In the genomic region with DNA sequence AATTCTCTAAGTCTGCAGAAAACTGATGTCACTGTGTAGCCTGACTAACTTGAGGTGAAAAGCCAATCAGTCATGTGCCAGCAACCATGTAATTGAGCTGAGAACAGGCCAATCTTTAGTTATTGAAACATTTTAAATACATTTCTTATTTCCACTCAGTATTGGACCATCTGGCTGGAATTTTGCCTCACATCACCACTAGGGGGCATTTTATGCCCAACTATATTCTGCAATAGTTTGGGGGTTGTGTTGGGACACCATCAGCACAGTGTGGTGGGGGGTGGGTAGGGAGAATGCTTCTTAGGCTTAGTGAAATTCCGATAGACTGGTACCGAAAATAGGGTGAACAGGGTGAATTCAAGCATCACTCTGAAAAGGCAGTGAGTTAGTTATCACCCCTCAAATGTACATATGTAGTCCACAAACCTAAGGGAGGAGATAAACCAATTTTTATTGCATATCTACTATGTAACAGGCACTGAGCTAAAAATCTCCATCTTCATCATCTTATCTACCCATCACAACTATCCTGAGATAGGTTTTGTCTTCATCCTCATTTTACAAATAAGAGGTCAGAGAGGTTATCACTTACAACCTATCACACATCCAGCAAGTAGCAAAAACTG, we compare ENCODE assay signal across 9 cellular contexts. TPM values are rescaled to one million over a fixed set of nuclear protein-coding genes. Genes with fewer than 3 reads are reported as not detected.
DNase-seq lines count a peak whose midpoint lies in the region; ATAC-seq, FAIRE-seq and TF ChIP-seq lines count a peak whose summit lies in the region.
"Had no signal": no experiment of that assay in that cellular context is flagged by ENCODE, and none has a peak within 500 bp of the region (broad histone marks: within the 10 kb centered on the region; RNA-seq: fewer than 3 reads in every experiment).

No MANE protein-coding gene starts in this region.

- no peaks in the 10 kb centered on the region for H3K4me1 ChIP-seq in K562 (replicated peaks in 1 of 2; ENCODE audit: control insufficient read depth in 2 of 2, insufficient read depth in 2 of 2, low read length in 2 of 2)
- H3K4me1 ChIP-seq in mucosa of descending colon (ENCODE audit: low read depth): no peaks in the 10 kb centered on the region

- TF ChIP-seq POLR2A in K562 (conservative IDR thresholded peaks at IDR 0.05): no peak

- no peak overlapping the region for H3K4me2 ChIP-seq in K562 (ENCODE audit: insufficient read depth, low read length)

- no peak overlapping the region for H3K27ac Mint-ChIP-seq in CD4-positive, alpha-beta T cell

- no peak overlapping the region for H3K4me3 Mint-ChIP-seq in CD4-positive, alpha-beta T cell

- CTCF ChIA-PET in K562 (lab: Yijun Ruan, JAX; ENCODE audit: low intra/inter-chr PET ratio): no interaction called here
- CTCF ChIA-PET in CD4-positive, alpha-beta T cell (lab: Charles Lee): no interaction called here

- no peak overlapping the region for H3K27ac ChIP-seq in K562 (ENCODE audit: extremely low read depth, low read depth, low read length)
- H3K27ac ChIP-seq in CD4-positive, alpha-beta T cell (ENCODE audit: low read depth, low read length): no peak overlapping the region

- no peak for TF ChIP-seq EP300 in K562 (IDR thresholded peaks at IDR 0.05; ENCODE audit: low read length)

- H3K9me3 ChIP-seq in K562 (replicated peaks; ENCODE audit: control insufficient read depth, insufficient read depth, low read depth, low read length): no peaks in the 10 kb centered on the region
- no peaks in the 10 kb centered on the region for H3K9me3 ChIP-seq in mucosa of descending colon
- H3K9me3 ChIP-seq in CD4-positive, alpha-beta T cell (ENCODE audit: control insufficient read depth, low read length): no peaks in the 10 kb centered on the region
- H3K9me3 ChIP-seq in MG63: no peaks in the 10 kb centered on the region

- H2AFZ ChIP-seq in K562 (ENCODE audit: low read depth, low read length): no peak overlapping the region

- TF ChIP-seq RAD21 in K562 (CRISPR knock-in tag; conservative IDR thresholded peaks at IDR 0.05 in 1 of 2, IDR thresholded peaks at IDR 0.05 in 1 of 2): peak in 1 of 2 experiments; percentile 47; a peak in 2 of 4 replicates

- no TSS peak for BruUV-seq in K562 (replicated peaks; lab: Mats Ljungman, UMichigan)

- DNase-seq in NCI-H82 (lab: John Stamatoyannopoulos, UW) (peak; percentile 62), NCI-H82 treated with DMSO at 0.1 percent for 48 hours (lab: John Stamatoyannopoulos, UW; ENCODE audit: unreplicated experiment) (no peak), K562 (ENCODE audit: extremely low read depth in 1 of 4, low spot score in 3 of 4) (peak; percentile 16 to 31 (median 21)), mucosa of descending colon (peak in 1 of 3 donors; percentile 30), MG63 (no peak)
- no peak for DNase-seq in CD4-positive, alpha-beta T cell

- ATAC-seq in GM21526 (IDR thresholded peaks at IDR 0.05; ENCODE audit: low FRiP score, unreplicated experiment): peak; percentile 63
- peak; percentile 73 for ATAC-seq in K562
- peak; percentile 28 for ATAC-seq in mucosa of descending colon
- ATAC-seq in CD4-positive, alpha-beta T cell (ENCODE audit: poor library complexity): no peak

- H3K9ac ChIP-seq in K562 (ENCODE audit: insufficient read depth in 1 of 2, low read depth in 2 of 2, low read length in 2 of 2): no peak overlapping the region

- POLR2A ChIA-PET in K562 (lab: Yijun Ruan, JAX): no interaction called here
- POLR2A ChIA-PET in CD4-positive, alpha-beta T cell (lab: Charles Lee): no interaction called here

- H3K4me1 Mint-ChIP-seq in CD4-positive, alpha-beta T cell (ENCODE audit: low read depth): no peaks in the 10 kb centered on the region

- no peaks in the 10 kb centered on the region for H3K36me3 Mint-ChIP-seq in CD4-positive, alpha-beta T cell (ENCODE audit: low read depth)

- H3K36me3 ChIP-seq in K562 (ENCODE audit: control insufficient read depth, insufficient read depth, low read length) (no peaks in the 10 kb centered on the region), mucosa of descending colon (ENCODE audit: low read depth) (no peaks in the 10 kb centered on the region), MG63 (no peaks in the 10 kb centered on the region)

- in situ Hi-C loops in K562 (cut with MboI): no loop called here

- H4K20me1 ChIP-seq in K562 (replicated peaks; ENCODE audit: control insufficient read depth, insufficient read depth, low read length): no peaks in the 10 kb centered on the region

- TF ChIP-seq CTCF in LNCAP (IDR thresholded peaks at IDR 0.05) (peak; percentile 77), K562 (IDR thresholded peaks at IDR 0.05 in 2 of 3, conservative IDR thresholded peaks at IDR 0.05 in 1 of 3; ENCODE audit: insufficient read depth in 2 of 3, low read depth in 1 of 3, low read length in 3 of 3) (peak; percentile 16 to 49 (median 44); a peak in 4 of 6 replicates), mucosa of descending colon (IDR thresholded peaks at IDR 0.05) (no peak)
- no peak for TF ChIP-seq CTCF in CD4-positive, alpha-beta T cell (IDR thresholded peaks at IDR 0.05)

- H3K79me2 ChIP-seq in K562 (ENCODE audit: control insufficient read depth, insufficient read depth, low read length): no peaks in the 10 kb centered on the region

- H3K27me3 Mint-ChIP-seq in CD4-positive, alpha-beta T cell: peaks cover 4% of the 10 kb centered on the region

- H3K9me3 Mint-ChIP-seq in CD4-positive, alpha-beta T cell: no peaks in the 10 kb centered on the region

- no peak for FAIRE-seq in K562 (lab: Jason Lieb, UNC)
- FAIRE-seq: G401.6 had no signal

- H3K27me3 ChIP-seq in K562 (ENCODE audit: control insufficient read depth in 2 of 2, insufficient read depth in 2 of 2, low read length in 2 of 2) (no peaks in the 10 kb centered on the region), MG63 (no peaks in the 10 kb centered on the region)
- H3K27me3 ChIP-seq in CD4-positive, alpha-beta T cell (ENCODE audit: control insufficient read depth, insufficient read depth, low read length): no peaks in the 10 kb centered on the region

- 0% methylated on average over 2 of the region's 2 CpGs for WGBS in K562 (ENCODE audit: insufficient coverage, low coverage, missing lambda C conversion rate)

- H3K4me3 ChIP-seq in K562 (no peak overlapping the region), mucosa of descending colon (no peak overlapping the region), MG63 (no peak overlapping the region)

- H3K9me1 ChIP-seq in K562 (ENCODE audit: control insufficient read depth, insufficient read depth, low read length): no peaks in the 10 kb centered on the region

- intact Hi-C loops in K562 (cut with micrococcal nuclease): loop anchor here (5.0 to 10.0 kb wide), 2 partner anchors 226 to 359 kb away; a partner anchor contains a TSS
- intact Hi-C loops in mucosa of descending colon (cut with DNase I, micrococcal nuclease): no loop called here
- intact Hi-C loops in CD4-positive, alpha-beta T cell (cut with DNase I, micrococcal nuclease): no loop called here

TF ChIP-seq in K562, 482 proteins besides CTCF, POLR2A, EP300 and RAD21:
- TF ChIP-seq ZNF584 (CRISPR knock-in tag; IDR thresholded peaks at IDR 0.05; ENCODE audit: low read depth): no peak
- TF ChIP-seq, protein P1, sequence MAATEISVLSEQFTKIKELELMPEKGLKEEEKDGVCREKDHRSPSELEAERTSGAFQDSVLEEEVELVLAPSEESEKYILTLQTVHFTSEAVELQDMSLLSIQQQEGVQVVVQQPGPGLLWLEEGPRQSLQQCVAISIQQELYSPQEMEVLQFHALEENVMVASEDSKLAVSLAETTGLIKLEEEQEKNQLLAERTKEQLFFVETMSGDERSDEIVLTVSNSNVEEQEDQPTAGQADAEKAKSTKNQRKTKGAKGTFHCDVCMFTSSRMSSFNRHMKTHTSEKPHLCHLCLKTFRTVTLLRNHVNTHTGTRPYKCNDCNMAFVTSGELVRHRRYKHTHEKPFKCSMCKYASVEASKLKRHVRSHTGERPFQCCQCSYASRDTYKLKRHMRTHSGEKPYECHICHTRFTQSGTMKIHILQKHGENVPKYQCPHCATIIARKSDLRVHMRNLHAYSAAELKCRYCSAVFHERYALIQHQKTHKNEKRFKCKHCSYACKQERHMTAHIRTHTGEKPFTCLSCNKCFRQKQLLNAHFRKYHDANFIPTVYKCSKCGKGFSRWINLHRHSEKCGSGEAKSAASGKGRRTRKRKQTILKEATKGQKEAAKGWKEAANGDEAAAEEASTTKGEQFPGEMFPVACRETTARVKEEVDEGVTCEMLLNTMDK (IDR thresholded peaks at IDR 0.05; ENCODE audit: borderline replicate concordance, insufficient read depth, low read depth, low read length, poor library complexity, severe bottlenecking): peak; percentile 43
TF ChIP-seq in K562: peak in this region for 1.

RNA-seq across cellular contexts. Expression of a gene that starts 17.8 kb away (rescaled TPM):
- total RNA-seq in K562 (2011; cell fraction: chromatin; rRNA removed; ENCODE audit: low replicate concordance): not detected in 2 replicates
- not detected in 2 replicates for total RNA-seq in K562 (2011; cell fraction: nucleolus; rRNA removed)
- not detected in 2 replicates for total RNA-seq in K562 (2011; cell fraction: nucleoplasm; rRNA removed)
- total RNA-seq in K562 (2014; rRNA removed): not detected in 2 replicates
- total RNA-seq in K562 (2014; rRNA removed; fragmentation: Illumina TruSeq; extraction: Trizol): not detected in 2 replicates
- total RNA-seq in K562 (2015; rRNA removed; fragmentation: Illumina TruSeq; extraction: Trizol): not detected in 2 replicates
- not detected in 2 replicates for total RNA-seq in K562 (2021)
- polyA plus RNA-seq in K562 (2011; rRNA removed): not detected in 2 replicates
- polyA plus RNA-seq in K562 (2011; cell fraction: cytosol; rRNA removed): not detected in 2 replicates
- polyA plus RNA-seq in K562 (2011; cell fraction: nucleus; rRNA removed): not detected in 2 replicates
- not detected in 2 replicates for polyA plus RNA-seq in K562 (2012)
- not detected in 2 replicates for polyA plus RNA-seq in K562 (2014; fragmentation: Illumina TruSeq; extraction: Trizol)
- polyA plus RNA-seq in K562 (2014; fragmentation: Nextera tagmentation; extraction: Ambion mirVana): not detected
- not detected in 2 replicates for polyA plus RNA-seq in K562 (2014; rRNA removed)
- polyA minus RNA-seq in K562 (2011; rRNA and poly(A)+ RNA removed): not detected in 2 replicates
- not detected in 2 replicates for polyA minus RNA-seq in K562 (2011; cell fraction: cytosol; rRNA and poly(A)+ RNA removed)
- polyA minus RNA-seq in K562 (2011; cell fraction: nucleus; rRNA and poly(A)+ RNA removed): not detected in 2 replicates
- total RNA-seq in mucosa of descending colon: not detected
- total RNA-seq in CD4-positive, alpha-beta T cell: not detected
- total RNA-seq in MG63 (2014; rRNA removed; shearing (Covaris generic); ENCODE audit: low replicate concordance): not detected in 2 replicates

Comparison
In these comparisons a context has a peak if more than half of its experiments do, and no peak if none do; other contexts are left out.
1. DNase-seq: peak in NCI-H82 (single experiment) and K562 (4 of 4); none in NCI-H82 treated with DMSO at 0.1 percent for 48 hours (single experiment), CD4-positive, alpha-beta T cell (0 of 10) and MG63 (single experiment).
2. CTCF ChIP-seq: peak in LNCAP (single experiment) and K562 (3 of 3); none in mucosa of descending colon (single experiment) and CD4-positive, alpha-beta T cell (single experiment).